Comparison of ENCODE assay signal across 9 cellular contexts in the genomic region with DNA sequence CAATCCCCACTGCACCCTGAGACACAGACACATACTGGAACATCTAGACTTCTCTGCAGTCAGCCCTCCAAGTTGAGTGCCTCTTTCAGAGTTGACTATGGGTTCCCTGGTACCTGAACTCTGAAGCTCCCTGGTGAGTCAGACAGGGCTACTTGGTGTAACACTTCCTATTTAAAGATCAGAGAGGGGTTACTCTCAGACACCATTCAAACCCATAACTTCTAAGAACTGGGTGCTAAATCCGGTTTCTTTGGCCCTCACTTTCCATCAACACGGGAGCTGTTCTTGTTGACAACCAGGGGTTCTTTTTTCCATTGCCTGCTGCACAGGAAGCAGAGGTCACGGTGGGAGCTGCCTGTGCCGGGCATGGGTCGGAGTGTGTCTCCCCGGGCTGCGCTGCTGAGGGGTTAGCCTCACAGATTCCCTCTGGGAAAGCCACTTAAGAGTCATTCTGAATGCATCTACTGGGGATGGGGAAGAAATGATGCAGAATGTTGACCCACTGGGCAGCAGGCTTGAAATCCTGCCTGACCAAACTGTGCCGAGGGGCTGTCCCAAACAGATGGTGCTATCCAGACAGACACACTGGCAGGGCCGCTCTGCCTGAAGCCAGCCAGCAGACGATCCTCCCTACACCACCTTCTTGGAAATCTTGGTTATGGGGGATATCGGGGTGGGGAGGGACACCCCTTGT.
DNase-seq lines count a peak whose midpoint lies in the region; ATAC-seq and TF ChIP-seq lines count a peak whose summit lies in the region.
"Had no signal": no experiment of that assay in that cellular context is flagged by ENCODE, and none has a peak within 500 bp of the region (broad histone marks: within the 10 kb centered on the region; RNA-seq: fewer than 3 reads in every experiment).

No MANE protein-coding gene starts in this region.

- intact Hi-C loops in PC-3 (cut with micrococcal nuclease) (no loop called here), lower leg skin (cut with DNase I; ENCODE audit: low total_unique reads) (no loop called here)

- CTCF ChIA-PET in PC-3 (lab: Charles Lee): no interaction called here
- CTCF ChIA-PET in activated naive CD4-positive, alpha-beta T cell treated with anti-CD3 and anti-CD28 coated beads, Interleukin-2, amount 10 ng/mL, durations not matched to agents 7 days and 5 days (lab: Charles Lee): interaction anchor here (0.9 to 5.7 kb wide), 7 partner anchors 30 to 161 kb away, joined by 3 to 78 read pairs (median 14); a partner anchor contains a TSS

- POLR2A ChIA-PET in PC-3 (lab: Charles Lee; ENCODE audit: unreplicated experiment): no interaction called here

- ATAC-seq in PC-3: peak; percentile 34; the same call in 1 of the 2 replicates
- no peak for ATAC-seq in GM21526 (IDR thresholded peaks at IDR 0.05; ENCODE audit: low FRiP score, unreplicated experiment)

- H3K27me3 Mint-ChIP-seq in activated naive CD4-positive, alpha-beta T cell treated with anti-CD3 and anti-CD28 coated beads, Interleukin-2, amount 10 ng/mL, durations not matched to agents 7 days and 5 days: no peaks in the 10 kb centered on the region
- H3K27me3 Mint-ChIP-seq in osteocyte (ENCODE audit: unreplicated experiment) (no peaks in the 10 kb centered on the region), progenitor cell of endocrine pancreas (peaks cover 42% of the 10 kb centered on the region)

- peak overlapping the region in 1 of 11 experiments; percentile 64; a peak in 2 of 22 replicates for H3K9ac ChIP-seq in BLaER1 treated with 17β-estradiol and CSF1 and Interleukin-3, amounts not matched to agents 10 nM and 100 nM
- H3K9ac ChIP-seq in PC-3 (ENCODE audit: low read length): no peak overlapping the region

- peak overlapping the region; percentile 98 for H3K27ac Mint-ChIP-seq in activated naive CD4-positive, alpha-beta T cell treated with anti-CD3 and anti-CD28 coated beads, Interleukin-2, amount 10 ng/mL, durations not matched to agents 7 days and 5 days
- peak overlapping the region; percentile 71 for H3K27ac Mint-ChIP-seq in osteocyte (ENCODE audit: unreplicated experiment)
- no peak overlapping the region for H3K27ac Mint-ChIP-seq in progenitor cell of endocrine pancreas

- DNase-seq in PC-3 (peak; percentile 30), osteocyte (ENCODE audit: extremely low spot score, unreplicated experiment) (no peak), progenitor cell of endocrine pancreas (ENCODE audit: low spot score, unreplicated experiment) (no peak), lower leg skin (ENCODE audit: low spot score in 2 of 2) (no peak), H7 (no peak)
- DNase-seq in activated naive CD4-positive, alpha-beta T cell treated with anti-CD3 and anti-CD28 coated beads, Interleukin-2, amount 10 ng/mL, durations not matched to agents 7 days and 5 days: peak; percentile 71

- peaks cover 23 to 67% (median 45%) of the 10 kb centered on the region in 10 experiments for H3K4me1 ChIP-seq in BLaER1 treated with 17β-estradiol and CSF1 and Interleukin-3, amounts not matched to agents 10 nM and 100 nM
- H3K4me1 ChIP-seq in PC-3 (ENCODE audit: insufficient read depth, low read length): peaks cover 22% of the 10 kb centered on the region

- H2AFZ ChIP-seq in PC-3 (ENCODE audit: low read length): no peak overlapping the region

- H3K79me2 ChIP-seq in PC-3 (ENCODE audit: low read length): no peaks in the 10 kb centered on the region

- peaks cover 0 to 22% (median 0%) of the 10 kb centered on the region in 11 experiments; a peak in 5 of 22 replicates for H3K27me3 ChIP-seq in BLaER1 treated with 17β-estradiol and CSF1 and Interleukin-3, amounts not matched to agents 10 nM and 100 nM
- H3K27me3 ChIP-seq in PC-3 (ENCODE audit: low read length) (no peaks in the 10 kb centered on the region), H7 (ENCODE audit: control insufficient read depth, insufficient read depth, low read length) (no peaks in the 10 kb centered on the region)
- H3K27me3 ChIP-seq: neutrophil had no signal

- H3K27ac ChIP-seq in BLaER1 treated with 17β-estradiol and CSF1 and Interleukin-3, amounts not matched to agents 10 nM and 100 nM: no peak overlapping the region
- 0 out of 2 replicates have a peak overlapping the region, but pooled peaks have one; percentile 15 for H3K27ac ChIP-seq in PC-3 (ENCODE audit: low read length)
- H3K27ac ChIP-seq: neutrophil had no signal

- no peak for TF ChIP-seq CTCF in PC-3 (conservative IDR thresholded peaks at IDR 0.05; ENCODE audit: low read depth, low read length)
- no peak for TF ChIP-seq CTCF in osteocyte (IDR thresholded peaks at IDR 0.05)
- no peak for TF ChIP-seq CTCF in progenitor cell of endocrine pancreas (IDR thresholded peaks at IDR 0.05; ENCODE audit: unreplicated experiment)
- no peak for TF ChIP-seq CTCF in lower leg skin (IDR thresholded peaks at IDR 0.05)

- no TSS peak for BruUV-seq in PC-3 (replicated peaks; lab: Mats Ljungman, UMichigan)

- no peaks in the 10 kb centered on the region for H3K9me2 ChIP-seq in PC-3 (replicated peaks; ENCODE audit: low read length)

- no peaks in the 10 kb centered on the region for H3K36me3 ChIP-seq in BLaER1 treated with 17β-estradiol and CSF1 and Interleukin-3, amounts not matched to agents 10 nM and 100 nM
- H3K36me3 ChIP-seq in PC-3 (ENCODE audit: low read depth, low read length) (no peaks in the 10 kb centered on the region), H7 (replicated peaks; ENCODE audit: control insufficient read depth, insufficient read depth, low read length) (no peaks in the 10 kb centered on the region)
- H3K36me3 ChIP-seq: neutrophil had no signal

- peaks cover 0 to 84% (median 0%) of the 10 kb centered on the region in 11 experiments; a peak in 5 of 22 replicates for H4K20me1 ChIP-seq in BLaER1 treated with 17β-estradiol and CSF1 and Interleukin-3, amounts not matched to agents 10 nM and 100 nM
- no peaks in the 10 kb centered on the region for H4K20me1 ChIP-seq in PC-3 (ENCODE audit: low read length)

- H3K4me3 Mint-ChIP-seq in activated naive CD4-positive, alpha-beta T cell treated with anti-CD3 and anti-CD28 coated beads, Interleukin-2, amount 10 ng/mL, durations not matched to agents 7 days and 5 days: peak overlapping the region; percentile 84
- H3K4me3 Mint-ChIP-seq in osteocyte (ENCODE audit: unreplicated experiment) (no peak overlapping the region), progenitor cell of endocrine pancreas (ENCODE audit: low read depth) (no peak overlapping the region)

- no peak for TF ChIP-seq POLR2A in lower leg skin (IDR thresholded peaks at IDR 0.05)

- H3K4me1 Mint-ChIP-seq in activated naive CD4-positive, alpha-beta T cell treated with anti-CD3 and anti-CD28 coated beads, Interleukin-2, amount 10 ng/mL, durations not matched to agents 7 days and 5 days: peaks cover 49% of the 10 kb centered on the region
- H3K4me1 Mint-ChIP-seq in osteocyte (ENCODE audit: unreplicated experiment) (peaks cover 29% of the 10 kb centered on the region), progenitor cell of endocrine pancreas (ENCODE audit: low read depth) (peaks cover 6% of the 10 kb centered on the region)

- no peaks in the 10 kb centered on the region for H3K9me3 Mint-ChIP-seq in activated naive CD4-positive, alpha-beta T cell treated with anti-CD3 and anti-CD28 coated beads, Interleukin-2, amount 10 ng/mL, durations not matched to agents 7 days and 5 days
- H3K9me3 Mint-ChIP-seq in osteocyte (ENCODE audit: unreplicated experiment) (no peaks in the 10 kb centered on the region), progenitor cell of endocrine pancreas (ENCODE audit: low read depth) (no peaks in the 10 kb centered on the region)

- 79 to 84% methylated on average over 11 of the region's 11 CpGs for WGBS in lower leg skin, 2 donors

- peak overlapping the region; percentile 27 to 91 (median 73) for H3K4me2 ChIP-seq in BLaER1 treated with 17β-estradiol and CSF1 and Interleukin-3, amounts not matched to agents 10 nM and 100 nM
- 0 out of 2 replicates have a peak overlapping the region, but pooled peaks have one; percentile 32 for H3K4me2 ChIP-seq in PC-3 (ENCODE audit: low read length)

- peaks cover 4% of the 10 kb centered on the region for H3K36me3 Mint-ChIP-seq in activated naive CD4-positive, alpha-beta T cell treated with anti-CD3 and anti-CD28 coated beads, Interleukin-2, amount 10 ng/mL, durations not matched to agents 7 days and 5 days
- no peaks in the 10 kb centered on the region for H3K36me3 Mint-ChIP-seq in osteocyte (ENCODE audit: unreplicated experiment)
- H3K36me3 Mint-ChIP-seq in progenitor cell of endocrine pancreas (ENCODE audit: insufficient read depth): no peaks in the 10 kb centered on the region

- H3K9me3 ChIP-seq in BLaER1 treated with 17β-estradiol and CSF1 and Interleukin-3, amounts not matched to agents 10 nM and 100 nM (replicated peaks in 1 of 11): no peaks in the 10 kb centered on the region
- H3K9me3 ChIP-seq in PC-3 (ENCODE audit: low read length): no peaks in the 10 kb centered on the region
- H3K9me3 ChIP-seq: neutrophil had no signal

- H3F3A ChIP-seq in PC-3 (ENCODE audit: low read length, unreplicated experiment): no peaks in the 10 kb centered on the region

- H3K4me3 ChIP-seq in BLaER1 treated with 17β-estradiol and CSF1 and Interleukin-3, amounts not matched to agents 10 nM and 100 nM: no peak overlapping the region
- no peak overlapping the region for H3K4me3 ChIP-seq in PC-3 (ENCODE audit: low read length)
- H3K4me3 ChIP-seq in lower leg skin (ENCODE audit: low read depth, poor library complexity, severe bottlenecking): no peak overlapping the region
- H3K4me3 ChIP-seq in H7 (ENCODE audit: insufficient read depth, low read depth, low read length): no peak overlapping the region

Comparison
In these comparisons a context has a peak if more than half of its experiments do, and no peak if none do; other contexts are left out.
1. DNase-seq: peak in PC-3 (single experiment) and activated naive CD4-positive, alpha-beta T cell treated with anti-CD3 and anti-CD28 coated beads, Interleukin-2, amount 10 ng/mL, durations not matched to agents 7 days and 5 days (single experiment); none in osteocyte (single experiment), progenitor cell of endocrine pancreas (single experiment), lower leg skin (0 of 2) and H7 (single experiment).